Comparison of ENCODE assay signal across 8 cellular contexts in genomic region chr19:661427-662196, GRCh38. TPM values are rescaled to one million over a fixed set of nuclear protein-coding genes. Genes with fewer than 3 reads are reported as not detected.
DNase-seq lines count a peak whose midpoint lies in the region; ATAC-seq and TF ChIP-seq lines count a peak whose summit lies in the region.

No MANE protein-coding gene starts in this region.

- intact Hi-C loops in right cardiac atrium (cut with DNase I) = loop anchor here in 1 of 4 donors (5.0 kb wide), 1 partner anchor 129 kb away; the partner anchor contains the start of gene CDC34

- ATAC-seq in right cardiac atrium = peak in 1 of 2 donors; percentile 50
- ATAC-seq in GM21786 (IDR thresholded peaks at IDR 0.05; ENCODE audit: unreplicated experiment) = no peak
- no peak for ATAC-seq in omental fat pad (ENCODE audit: low FRiP score)

- no peaks in the 10 kb centered on the region for H3K9me3 ChIP-seq in right cardiac atrium (ENCODE audit: control insufficient read depth, low read length)

- peak overlapping the region; percentile 79 for H3K27ac ChIP-seq in right cardiac atrium (ENCODE audit: low read length)

- DNase-seq in GM12864 (ENCODE audit: low read depth) (no peak), NOMO-1 treated with DMSO at 0.1 percent for 48 hours (lab: John Stamatoyannopoulos, UW; ENCODE audit: unreplicated experiment) (peak; percentile 53), right cardiac atrium (no peak), D341Med (ENCODE audit: low spot score) (no peak), omental fat pad (ENCODE audit: low spot score) (no peak)
- peak; percentile 64 for DNase-seq in activated effector memory CD4-positive, alpha-beta T cell treated with Interleukin-2 at 50 U/mL for 16 hours
- DNase-seq in stimulated activated CD4-positive, alpha-beta T cell treated with anti-CD3 and anti-CD28 coated beads, Interleukin-15, amount 100 ng/mL, for 24 hours = peak; percentile 78

- no peak for TF ChIP-seq CTCF in GM12864 (IDR thresholded peaks at IDR 0.05; ENCODE audit: low read depth, low read length, missing control alignments)
- TF ChIP-seq CTCF in omental fat pad (IDR thresholded peaks at IDR 0.05) = no peak

- peaks cover 9% of the 10 kb centered on the region for H3K4me1 ChIP-seq in right cardiac atrium (ENCODE audit: control insufficient read depth, insufficient read depth, low read length)

- H3K4me3 ChIP-seq in GM12864 (ENCODE audit: low read depth, low read length) = peak overlapping the region; percentile 75
- H3K4me3 ChIP-seq in right cardiac atrium (ENCODE audit: low read length) = peak overlapping the region; percentile 94

- 21% methylated on average over 31 of the region's 31 CpGs for WGBS in right cardiac atrium

- H3K27me3 ChIP-seq in right cardiac atrium (ENCODE audit: control insufficient read depth, insufficient read depth) = no peaks in the 10 kb centered on the region

RNA-seq across cellular contexts. Expression of gene RNF126, which starts 1.4 kb away (rescaled TPM):
- total RNA-seq in right cardiac atrium = 10 to 100 TPM; 21.7 to 37.6 (median 28.0) TPM
- 24.5 TPM for polyA plus RNA-seq in right cardiac atrium
- total RNA-seq in omental fat pad = 10 to 100 TPM; 40.1 to 87.7 (median 47.7) TPM

RNA-seq across cellular contexts. Expression of gene FSTL3, which starts 14.6 kb away (rescaled TPM):
- 100 to 1,000 TPM in 1 of 4 donors, 10 to 100 TPM in 3; 47.1 to 110 (median 61.9) TPM for total RNA-seq in right cardiac atrium
- 64.1 TPM for polyA plus RNA-seq in right cardiac atrium
- total RNA-seq in omental fat pad = 100 to 1,000 TPM; 120 to 212 (median 152) TPM

RNA-seq across cellular contexts. Expression of gene FGF22, which starts 21.9 kb away (rescaled TPM):
- total RNA-seq in right cardiac atrium (under 1 TPM in 3 of 4 donors, not detected in 1; 0.15 to 0.34 (median 0.17) TPM), omental fat pad (under 1 TPM in 1 of 4 donors, not detected in 3; 0.38 TPM)
- polyA plus RNA-seq in right cardiac atrium = 0.23 TPM

RNA-seq across cellular contexts. Expression of gene POLRMT, which starts 28.3 kb away (rescaled TPM):
- total RNA-seq in right cardiac atrium (10 to 100 TPM; 36.1 to 46.4 (median 45.1) TPM), omental fat pad (10 to 100 TPM; 17.3 to 33.8 (median 30.1) TPM)
- polyA plus RNA-seq in right cardiac atrium = 36.8 TPM

RNA-seq across cellular contexts. Expression of gene PRSS57, which starts 33.6 kb away (rescaled TPM):
- total RNA-seq in right cardiac atrium (not detected), omental fat pad (under 1 TPM in 1 of 4 donors, not detected in 3; 0.95 TPM)
- not detected for polyA plus RNA-seq in right cardiac atrium

Comparison
In these comparisons a context has a peak if more than half of its experiments do, and no peak if none do; other contexts are left out.
1. DNase-seq: peak in NOMO-1 treated with DMSO at 0.1 percent for 48 hours (single experiment), activated effector memory CD4-positive, alpha-beta T cell treated with Interleukin-2 at 50 U/mL for 16 hours (single experiment) and stimulated activated CD4-positive, alpha-beta T cell treated with anti-CD3 and anti-CD28 coated beads, Interleukin-15, amount 100 ng/mL, for 24 hours (single experiment); none in GM12864 (single experiment), right cardiac atrium (0 of 3), D341Med (single experiment) and omental fat pad (single experiment).